In genomic region chr2:46988733-46989481, GRCh38 we compare ENCODE assay signal across 11 cellular contexts. TPM values are rescaled to one million over a fixed set of nuclear protein-coding genes. Genes with fewer than 3 reads are reported as not detected.
A peak's percentile ranks its signal among the peaks of the same experiment; 100 is the strongest.
DNase-seq lines count a peak whose midpoint lies in the region; TF ChIP-seq lines count a peak whose summit lies in the region.
"Had no signal": no experiment of that assay in that cellular context is flagged by ENCODE, and none has a peak within 500 bp of the region (broad histone marks: within the 10 kb centered on the region; RNA-seq: fewer than 3 reads in every experiment).

No MANE protein-coding gene starts in this region.

- intact Hi-C loops in OCI-LY7 (cut with micrococcal nuclease; ENCODE audit: unreplicated experiment), result no loop called here
- intact Hi-C loops in posterior vena cava (cut with DNase I), result no loop called here

- H4K20me1 ChIP-seq in BLaER1 treated with 17β-estradiol and CSF1 and Interleukin-3, amounts not matched to agents 10 nM and 100 nM, result peaks cover 4 to 69% (median 68%) of the 10 kb centered on the region in 11 experiments; a peak in 19 of 22 replicates
- H4K20me1 ChIP-seq in OCI-LY7 (ENCODE audit: insufficient read depth, low read length), result 0 out of 2 replicates have a peak, but pooled peaks cover 3% of the 10 kb centered on the region

- peak; percentile 63 for TF ChIP-seq CTCF in OCI-LY7 (conservative IDR thresholded peaks at IDR 0.05; ENCODE audit: low read length)

- peaks cover 12% of the 10 kb centered on the region; the same call in 1 of the 2 replicates for H3K79me2 ChIP-seq in OCI-LY7 (ENCODE audit: insufficient read depth, low read depth, low read length)

- peaks cover 62 to 78% (median 67%) of the 10 kb centered on the region in 11 experiments for H3K36me3 ChIP-seq in BLaER1 treated with 17β-estradiol and CSF1 and Interleukin-3, amounts not matched to agents 10 nM and 100 nM
- peaks cover 80% of the 10 kb centered on the region for H3K36me3 ChIP-seq in OCI-LY7 (ENCODE audit: insufficient read depth, low read length)

- DNase-seq in OCI-LY7 (ENCODE audit: low spot score) (peak; percentile 37), foreskin melanocyte (peak; percentile 85), occipital lobe (lab: John Stamatoyannopoulos, UW) (peak; percentile 82), posterior vena cava (ENCODE audit: low spot score) (no peak), GM19240 (ENCODE audit: insufficient read length, low spot score) (no peak), T1000 (lab: John Stamatoyannopoulos, UW) (no peak), SW 1271 (lab: John Stamatoyannopoulos, UW) (no peak)
- DNase-seq: dermis blood vessel endothelial cell, lower lobe of right lung, NCI-H2029 treated with DMSO at 0.1 percent for 48 hours had no signal

- H3K27me3 ChIP-seq in BLaER1 treated with 17β-estradiol and CSF1 and Interleukin-3, amounts not matched to agents 10 nM and 100 nM, result no peaks in the 10 kb centered on the region

- H3K9me3 ChIP-seq in BLaER1 treated with 17β-estradiol and CSF1 and Interleukin-3, amounts not matched to agents 10 nM and 100 nM (replicated peaks in 1 of 11), result no peaks in the 10 kb centered on the region
- no peaks in the 10 kb centered on the region for H3K9me3 ChIP-seq in OCI-LY7 (ENCODE audit: low read length)
- H3K9me3 ChIP-seq: lower lobe of right lung had no signal

- peak overlapping the region in 8 of 11 experiments; percentile 3 to 47 (median 24); a peak in 7 of 22 replicates for H3K27ac ChIP-seq in BLaER1 treated with 17β-estradiol and CSF1 and Interleukin-3, amounts not matched to agents 10 nM and 100 nM
- H3K27ac ChIP-seq in OCI-LY7 (ENCODE audit: low read depth, low read length, poor library complexity, severe bottlenecking), result no peak overlapping the region

- no peak overlapping the region for H3K4me3 ChIP-seq in BLaER1 treated with 17β-estradiol and CSF1 and Interleukin-3, amounts not matched to agents 10 nM and 100 nM
- no peak overlapping the region for H3K4me3 ChIP-seq in OCI-LY7 (ENCODE audit: low read depth, low read length, poor library complexity, severe bottlenecking)
- H3K4me3 ChIP-seq: lower lobe of right lung had no signal

- H3K4me2 ChIP-seq in BLaER1 treated with 17β-estradiol and CSF1 and Interleukin-3, amounts not matched to agents 10 nM and 100 nM, result no peak overlapping the region
- no peak overlapping the region for H3K4me2 ChIP-seq in OCI-LY7 (ENCODE audit: low read length)

- CTCF ChIA-PET in OCI-LY7 (lab: Charles Lee; ENCODE audit: unreplicated experiment), result no interaction called here

- no peaks in the 10 kb centered on the region for H3K9me2 ChIP-seq in OCI-LY7 (ENCODE audit: insufficient read depth, low read length)

- no peak overlapping the region for H2AFZ ChIP-seq in OCI-LY7 (ENCODE audit: low read length)

- H3K4me1 ChIP-seq in BLaER1 treated with 17β-estradiol and CSF1 and Interleukin-3, amounts not matched to agents 10 nM and 100 nM, result peaks cover 47 to 56% (median 52%) of the 10 kb centered on the region in 10 experiments
- peaks cover 47% of the 10 kb centered on the region for H3K4me1 ChIP-seq in OCI-LY7 (ENCODE audit: insufficient read depth, low read length, poor library complexity, severe bottlenecking)

- BruUV-seq in OCI-LY7 (replicated peaks; lab: Mats Ljungman, UMichigan), result no TSS peak

- peak overlapping the region in 10 of 11 experiments; percentile 0 to 53 (median 44); a peak in 9 of 22 replicates for H3K9ac ChIP-seq in BLaER1 treated with 17β-estradiol and CSF1 and Interleukin-3, amounts not matched to agents 10 nM and 100 nM

- POLR2A ChIA-PET in OCI-LY7 (lab: Charles Lee), result no interaction called here

RNA-seq across cellular contexts. Expression of gene TTC7A, which starts 47.9 kb away (rescaled TPM):
- 51.9 and 64.1 TPM in 2 replicates for total RNA-seq in OCI-LY7 (2014; rRNA removed; shearing (Covaris generic))
- total RNA-seq in OCI-LY7 (2022) (75.1 and 76.2 TPM in 2 replicates), occipital lobe (8.4 TPM), posterior vena cava (10 to 100 TPM; 23.1 to 32.7 TPM)

Comparison
In these comparisons a context has a peak if more than half of its experiments do, and no peak if none do; other contexts are left out.
1. DNase-seq: peak in OCI-LY7 (single experiment), foreskin melanocyte (single experiment) and occipital lobe (single experiment); none in posterior vena cava (single experiment), GM19240 (single experiment), T1000 (single experiment) and SW 1271 (0 of 2).